Comparison of ENCODE assay signal across 8 cellular contexts in the genomic region with DNA sequence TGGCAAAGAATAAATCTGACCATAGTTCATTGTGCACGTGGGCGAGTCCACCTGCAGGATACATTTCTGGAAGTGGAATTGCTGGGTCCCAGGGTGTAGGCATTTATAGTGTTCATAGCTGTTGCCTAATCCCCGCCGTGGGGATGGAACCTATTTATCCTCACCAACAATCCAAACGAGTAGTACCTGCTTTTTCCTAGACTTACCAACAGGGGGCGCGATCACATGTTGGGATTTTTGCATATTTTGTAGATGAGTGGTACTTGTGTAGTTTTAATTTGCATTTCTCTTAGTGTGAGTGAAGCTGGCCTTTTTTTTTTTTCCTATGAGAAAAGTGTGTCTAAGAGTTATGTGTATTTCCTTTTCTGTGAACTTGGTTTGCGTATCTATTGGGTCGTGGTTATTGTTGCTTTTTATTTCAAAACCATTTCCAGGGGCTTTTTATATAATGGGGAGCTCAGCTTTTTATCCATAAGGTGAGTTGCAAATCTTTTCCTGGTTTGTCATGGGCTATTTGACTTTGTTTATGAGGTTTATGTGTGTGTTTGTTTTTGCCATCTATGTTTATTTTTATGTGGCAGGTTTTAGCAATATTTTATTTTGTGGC.
A peak's percentile ranks its signal among the peaks of the same experiment; 100 is the strongest.
DNase-seq lines count a peak whose midpoint lies in the region; ATAC-seq and TF ChIP-seq lines count a peak whose summit lies in the region.

No MANE protein-coding gene starts in this region.

- H3K9ac ChIP-seq in GM23248: no peak overlapping the region

- ATAC-seq in activated CD8-positive, alpha-beta T cell treated with anti-CD3 and anti-CD28 coated beads, Interleukin-2, amount 10 ng/mL, durations not matched to agents 7 days and 5 days: peak; percentile 35
- no peak for ATAC-seq in HG02678 (IDR thresholded peaks at IDR 0.05; ENCODE audit: unreplicated experiment)

- H3K4me1 Mint-ChIP-seq in activated CD8-positive, alpha-beta T cell treated with anti-CD3 and anti-CD28 coated beads, Interleukin-2, amount 10 ng/mL, durations not matched to agents 7 days and 5 days (ENCODE audit: low read depth): peaks cover 12% of the 10 kb centered on the region
- peaks cover 38% of the 10 kb centered on the region for H3K4me1 Mint-ChIP-seq in mesothelial cell of epicardium

- no peaks in the 10 kb centered on the region for H3K27me3 ChIP-seq in GM23248 (replicated peaks; ENCODE audit: insufficient read depth)

- H3K36me3 ChIP-seq in GM23248 (ENCODE audit: low read depth): no peaks in the 10 kb centered on the region

- no peak overlapping the region for H2AFZ ChIP-seq in GM23248

- 17 to 21% methylated on average over 9 of the region's 9 CpGs for WGBS in GM23248 (ENCODE audit: low coverage in 1 of 2, low lambda C conversion rate in 2 of 2, missing lambda C conversion rate in 2 of 2), 2 experiments

- in situ Hi-C loops in GM23248 (cut with MboI): no loop called here

- CTCF ChIA-PET in activated CD8-positive, alpha-beta T cell treated with anti-CD3 and anti-CD28 coated beads, Interleukin-2, amount 10 ng/mL, durations not matched to agents 7 days and 5 days (lab: Charles Lee): interaction anchor here (0.6 to 6.7 kb wide), 23 partner anchors 8 to 283 kb away, joined by 3 to 72 read pairs (median 4); no protein-coding TSS in a partner anchor

- no peaks in the 10 kb centered on the region for H3K9me3 ChIP-seq in GM23248 (ENCODE audit: low read depth)

- peak overlapping the region; percentile 49 for H3K4me2 ChIP-seq in GM23248 (ENCODE audit: unreplicated experiment)

- no peak overlapping the region for H3K4me3 ChIP-seq in GM23248

- no peaks in the 10 kb centered on the region for H4K20me1 ChIP-seq in GM23248 (ENCODE audit: insufficient read depth)

- H3K4me1 ChIP-seq in GM23248 (ENCODE audit: insufficient read depth): peaks cover 4% of the 10 kb centered on the region

- no peaks in the 10 kb centered on the region for H3K27me3 Mint-ChIP-seq in activated CD8-positive, alpha-beta T cell treated with anti-CD3 and anti-CD28 coated beads, Interleukin-2, amount 10 ng/mL, durations not matched to agents 7 days and 5 days (ENCODE audit: low read depth)
- H3K27me3 Mint-ChIP-seq in mesothelial cell of epicardium (ENCODE audit: low read depth): peaks cover 5% of the 10 kb centered on the region

- no peaks in the 10 kb centered on the region for H3K9me3 Mint-ChIP-seq in activated CD8-positive, alpha-beta T cell treated with anti-CD3 and anti-CD28 coated beads, Interleukin-2, amount 10 ng/mL, durations not matched to agents 7 days and 5 days (ENCODE audit: insufficient read depth)
- H3K9me3 Mint-ChIP-seq in mesothelial cell of epicardium: no peaks in the 10 kb centered on the region

- no peak overlapping the region for H3K4me3 Mint-ChIP-seq in activated CD8-positive, alpha-beta T cell treated with anti-CD3 and anti-CD28 coated beads, Interleukin-2, amount 10 ng/mL, durations not matched to agents 7 days and 5 days
- H3K4me3 Mint-ChIP-seq in mesothelial cell of epicardium: no peak overlapping the region

- H3F3A ChIP-seq in GM23248 (ENCODE audit: insufficient read depth): 0 out of 2 replicates have a peak, but pooled peaks cover 4% of the 10 kb centered on the region

- H3K9me2 ChIP-seq in GM23248 (ENCODE audit: insufficient read depth): no peaks in the 10 kb centered on the region

- H3K36me3 Mint-ChIP-seq in activated CD8-positive, alpha-beta T cell treated with anti-CD3 and anti-CD28 coated beads, Interleukin-2, amount 10 ng/mL, durations not matched to agents 7 days and 5 days (ENCODE audit: low read depth): no peaks in the 10 kb centered on the region
- H3K36me3 Mint-ChIP-seq in mesothelial cell of epicardium: no peaks in the 10 kb centered on the region

- H3K79me2 ChIP-seq in GM23248 (ENCODE audit: insufficient read depth): no peaks in the 10 kb centered on the region

- TF ChIP-seq CTCF in mesothelial cell of epicardium (IDR thresholded peaks at IDR 0.05; ENCODE audit: unreplicated experiment): peak; percentile 90

- no peak overlapping the region for H3K27ac Mint-ChIP-seq in activated CD8-positive, alpha-beta T cell treated with anti-CD3 and anti-CD28 coated beads, Interleukin-2, amount 10 ng/mL, durations not matched to agents 7 days and 5 days
- peak overlapping the region; percentile 11 for H3K27ac Mint-ChIP-seq in mesothelial cell of epicardium

- POLR2A ChIA-PET in activated CD8-positive, alpha-beta T cell treated with anti-CD3 and anti-CD28 coated beads, Interleukin-2, amount 10 ng/mL, durations not matched to agents 7 days and 5 days (lab: Charles Lee): no interaction called here

- H3K27ac ChIP-seq in GM23248: no peak overlapping the region

- DNase-seq in AG08395 (ENCODE audit: low spot score) (peak; percentile 74), GM23248 (peak; percentile 83), NCI-H82 (lab: John Stamatoyannopoulos, UW) (peak; percentile 77), mesothelial cell of epicardium (ENCODE audit: low spot score in 2 of 2, unreplicated experiment in 2 of 2) (no peak)
- DNase-seq in activated CD8-positive, alpha-beta T cell treated with anti-CD3 and anti-CD28 coated beads, Interleukin-2, amount 10 ng/mL, durations not matched to agents 7 days and 5 days: peak; percentile 76
- DNase-seq in effector CD8-positive, alpha-beta T cell (lab: John Stamatoyannopoulos, UW): peak; percentile 55
- peak; percentile 34 for DNase-seq in stimulated activated CD8-positive, alpha-beta memory T cell treated with anti-CD3 and anti-CD28 coated beads, Interleukin-4, amount 100 ng/mL, for 24 hours (ENCODE audit: low read depth)

Comparison
In these comparisons a context has a peak if more than half of its experiments do, and no peak if none do; other contexts are left out.
1. DNase-seq: peak in AG08395 (single experiment), GM23248 (single experiment), NCI-H82 (single experiment), activated CD8-positive, alpha-beta T cell treated with anti-CD3 and anti-CD28 coated beads, Interleukin-2, amount 10 ng/mL, durations not matched to agents 7 days and 5 days (single experiment), effector CD8-positive, alpha-beta T cell (single experiment) and stimulated activated CD8-positive, alpha-beta memory T cell treated with anti-CD3 and anti-CD28 coated beads, Interleukin-4, amount 100 ng/mL, for 24 hours (single experiment); none in mesothelial cell of epicardium (0 of 2).